ENCODE assay signal across 7 cellular contexts in genomic region chr4:15682340-15682725, GRCh38. TPM values are rescaled to one million over a fixed set of nuclear protein-coding genes. Genes with fewer than 3 reads are reported as not detected.
DNase-seq lines count a peak whose midpoint lies in the region; ATAC-seq, FAIRE-seq and TF ChIP-seq lines count a peak whose summit lies in the region.

No MANE protein-coding gene starts in this region.

- peaks cover 4% of the 10 kb centered on the region in 2 donors for H3K4me1 ChIP-seq in small intestine (ENCODE audit: control insufficient read depth in 2 of 2, insufficient read depth in 1 of 2, low read depth in 1 of 2, low read length in 1 of 2)

- H3K27ac ChIP-seq in HL-60 (replicated peaks) (peak overlapping the region; percentile 96), VCaP (peak overlapping the region; percentile 95), small intestine (ENCODE audit: low read depth in 1 of 2, low read length in 1 of 2) (peak overlapping the region; percentile 86 to 99)

- FAIRE-seq in small intestine (lab: Jason Lieb, UNC) = no peak

- WGBS in small intestine, 3 donors = 0% methylated on average over 2 of the region's 2 CpGs

- peaks cover 0 to 2% of the 10 kb centered on the region in 2 donors for H3K36me3 ChIP-seq in small intestine (ENCODE audit: control insufficient read depth in 2 of 2, insufficient read depth in 2 of 2, low read length in 2 of 2)

- H3K27me3 ChIP-seq in HL-60 (ENCODE audit: insufficient read depth, poor library complexity, severe bottlenecking) = no peaks in the 10 kb centered on the region
- no peaks in the 10 kb centered on the region for H3K27me3 ChIP-seq in small intestine (ENCODE audit: control insufficient read depth in 2 of 2, insufficient read depth in 2 of 2, low read length in 2 of 2)

- H3K9me3 ChIP-seq in small intestine (ENCODE audit: control insufficient read depth, low read depth) = no peaks in the 10 kb centered on the region

- TF ChIP-seq CTCF in HL-60 (IDR thresholded peaks at IDR 0.05; ENCODE audit: insufficient read depth, low read length) (no peak), VCaP (conservative IDR thresholded peaks at IDR 0.05) (no peak)

- H3K4me3 ChIP-seq in HL-60 (replicated peaks; ENCODE audit: insufficient read depth, low read length) = peak overlapping the region; percentile 85
- peak overlapping the region; percentile 77 to 90 for H3K4me3 ChIP-seq in small intestine (ENCODE audit: low read depth in 1 of 2, low read length in 2 of 2)

- DNase-seq in HL-60 (ENCODE audit: low read depth in 1 of 2, low spot score in 1 of 2) (no peak), glomerular visceral epithelial cell (ENCODE audit: extremely low spot score) (peak; percentile 12), small intestine (no peak), NK-92 (lab: John Stamatoyannopoulos, UW; ENCODE audit: unreplicated experiment) (no peak), cerebellar cortex (ENCODE audit: low spot score) (no peak)

- ATAC-seq in GM18861 (IDR thresholded peaks at IDR 0.05; ENCODE audit: unreplicated experiment) = no peak

RNA-seq across cellular contexts. Expression of gene FAM200B, which starts 0.7 kb away (rescaled TPM):
- polyA plus RNA-seq in small intestine = 10 to 100 TPM; 40.4 to 78.3 (median 58.9) TPM

RNA-seq across cellular contexts. Expression of gene BST1, which starts 20.5 kb away (rescaled TPM):
- 10 to 100 TPM; 13.4 to 83.8 (median 74.7) TPM for polyA plus RNA-seq in small intestine

RNA-seq across cellular contexts. Expression of gene FBXL5, which starts 27.2 kb away (rescaled TPM):
- polyA plus RNA-seq in small intestine = 10 to 100 TPM; 38.4 to 54.6 (median 52.6) TPM
